In the genomic region with DNA sequence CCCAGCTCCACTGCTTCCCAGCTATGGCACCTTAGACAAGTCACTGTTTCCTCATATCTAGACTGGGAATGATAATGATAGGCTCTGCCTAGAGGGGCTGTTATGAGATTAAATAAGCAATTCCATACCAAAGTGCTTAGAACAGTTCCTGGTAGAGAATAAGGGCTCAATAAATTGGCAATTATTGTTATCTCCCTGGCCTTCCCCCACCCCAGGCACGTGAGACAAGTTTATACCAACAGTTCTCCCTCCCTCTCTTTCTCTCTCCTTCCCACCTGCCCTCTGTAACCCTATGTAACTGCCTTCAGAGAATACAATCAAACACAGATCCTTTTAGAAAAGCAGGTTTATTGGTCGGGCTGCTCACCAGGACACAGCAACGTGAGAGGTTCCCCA, we compare ENCODE assay signal across 10 cellular contexts. TPM values are rescaled to one million over a fixed set of nuclear protein-coding genes. Genes with fewer than 3 reads are reported as not detected.
A peak's percentile ranks its signal among the peaks of the same experiment; 100 is the strongest.
DNase-seq lines count a peak whose midpoint lies in the region; FAIRE-seq and TF ChIP-seq lines count a peak whose summit lies in the region.
"Had no signal": no experiment of that assay in that cellular context is flagged by ENCODE, and none has a peak within 500 bp of the region (broad histone marks: within the 10 kb centered on the region; RNA-seq: fewer than 3 reads in every experiment).

No MANE protein-coding gene starts in this region.

- H2BK12ac ChIP-seq in H1 (ENCODE audit: low read depth, low read length): no peak overlapping the region

- no peak for TF ChIP-seq CTCF in H1 (IDR thresholded peaks at IDR 0.05; ENCODE audit: control extremely low read depth in 1 of 3, insufficient read depth in 1 of 3, low read depth in 1 of 3, low read length in 3 of 3)

- H3K23me2 ChIP-seq in H1 (ENCODE audit: low read depth, low read length): no peaks in the 10 kb centered on the region

- intact Hi-C loops in posterior vena cava (cut with DNase I): loop anchor here in 1 of 2 donors (10.0 kb wide), 1 partner anchor 77 kb away; no protein-coding TSS in a partner anchor

- no peak for TF ChIP-seq RAD21 in H1 (IDR thresholded peaks at IDR 0.05 in 1 of 2, conservative IDR thresholded peaks at IDR 0.05 in 1 of 2; ENCODE audit: low read depth in 2 of 2, low read length in 2 of 2)

- H3K9me3 ChIP-seq in KOPT-K1 (ENCODE audit: insufficient read depth, low read length, poor library complexity, severe bottlenecking): no peaks in the 10 kb centered on the region
- H3K9me3 ChIP-seq in H1 (ENCODE audit: insufficient read depth in 2 of 2, low read depth in 1 of 2, low read length in 1 of 2): no peaks in the 10 kb centered on the region

- H3K27me3 ChIP-seq in H1 (replicated peaks in 1 of 4; ENCODE audit: control insufficient read depth in 3 of 4, extremely low read depth in 1 of 4, insufficient read depth in 3 of 4, low read length in 3 of 4): no peaks in the 10 kb centered on the region

- H4K91ac ChIP-seq in H1 (replicated peaks; ENCODE audit: insufficient read length, low read length): no peak overlapping the region

- peak overlapping the region in 1 of 4 experiments; percentile 0; a peak in 2 of 7 replicates for H3K9ac ChIP-seq in H1 (replicated peaks in 1 of 4; ENCODE audit: extremely low read depth in 1 of 4, low read depth in 3 of 4, low read length in 3 of 4)

- H2AFZ ChIP-seq in H1 (ENCODE audit: low read length): no peak overlapping the region

- H3K27ac ChIP-seq in KOPT-K1 (ENCODE audit: low read depth, low read length, poor library complexity, severe bottlenecking) (peak overlapping the region; percentile 75), H1 (ENCODE audit: low read depth, low read length) (no peak overlapping the region)

- H3K4me1 ChIP-seq in H1 (replicated peaks in 1 of 4; ENCODE audit: control insufficient read depth in 3 of 4, insufficient read depth in 4 of 4, low read length in 3 of 4): peaks cover 5 to 30% (median 18%) of the 10 kb centered on the region in 4 experiments

- POLR2A ChIA-PET in H1 (lab: Charles Lee; ENCODE audit: partially characterized antibody): interaction anchor here (0.9 to 2.5 kb wide), 6 partner anchors 13 to 89 kb away, joined by 3 to 12 read pairs (median 6); a partner anchor contains a TSS

- CTCF ChIA-PET in H1 (lab: Charles Lee; ENCODE audit: partially characterized antibody): interaction anchor here (1.1 to 23.6 kb wide), 16 partner anchors 7 to 179 kb away, joined by 3 to 542 read pairs (median 6); a partner anchor contains a TSS

- H3K56ac ChIP-seq in H1 (replicated peaks; ENCODE audit: insufficient read length, low read depth, low read length): no peak overlapping the region

- H3K79me2 ChIP-seq in H1 (ENCODE audit: control insufficient read depth in 1 of 2, insufficient read depth in 2 of 2, low read length in 2 of 2): no peaks in the 10 kb centered on the region

- peak overlapping the region; percentile 66; the same call in 1 of the 2 replicates for H3K18ac ChIP-seq in H1 (ENCODE audit: extremely low read depth, low read length)

- no peak overlapping the region for H2BK15ac ChIP-seq in H1 (ENCODE audit: low read length)

- H3K36me3 ChIP-seq in KOPT-K1 (ENCODE audit: insufficient read depth, low read length) (no peaks in the 10 kb centered on the region), H1 (ENCODE audit: control insufficient read depth in 2 of 4, insufficient read depth in 4 of 4, low read length in 3 of 4) (peaks cover 0 to 8% (median 4%) of the 10 kb centered on the region in 4 experiments; a peak in 3 of 8 replicates)

- no peak overlapping the region for H2AK5ac ChIP-seq in H1 (ENCODE audit: low read depth, low read length)

- no peak overlapping the region for H3K23ac ChIP-seq in H1 (ENCODE audit: insufficient read length)

- H2BK120ac ChIP-seq in H1 (replicated peaks; ENCODE audit: low read depth, low read length): no peak overlapping the region

- no peak overlapping the region for H3K14ac ChIP-seq in H1 (ENCODE audit: insufficient read length)

- H3K4me2 ChIP-seq in H1 (ENCODE audit: insufficient read depth in 1 of 2, low read depth in 2 of 2, low read length in 2 of 2): peak overlapping the region; percentile 26 to 43; a peak in 3 of 4 replicates

- no peak for TF ChIP-seq POLR2A in H1 (IDR thresholded peaks at IDR 0.05; ENCODE audit: control extremely low read depth in 1 of 2, low read depth in 2 of 2, low read length in 2 of 2)

- TF ChIP-seq EP300 in H1 (IDR thresholded peaks at IDR 0.05; ENCODE audit: borderline replicate concordance in 1 of 2, low read depth in 2 of 2, low read length in 2 of 2): no peak

- no peak for FAIRE-seq in H1 (lab: Jason Lieb, UNC)

- H3K79me1 ChIP-seq in H1 (ENCODE audit: low read depth, low read length): no peaks in the 10 kb centered on the region

- DNase-seq in ELR (ENCODE audit: low read depth): peak; percentile 62
- DNase-seq in H1 (ENCODE audit: low read depth in 1 of 2, low spot score in 2 of 2): no peak
- peak; percentile 36 for DNase-seq in posterior vena cava (ENCODE audit: low spot score)
- no peak for DNase-seq in activated effector memory CD4-positive, alpha-beta T cell treated with anti-CD3 and anti-CD28 coated beads, Interleukin-2, amount 50 U/mL, for 16 hours
- DNase-seq in NCI-H345 (lab: John Stamatoyannopoulos, UW): no peak
- no peak for DNase-seq in KG1 (lab: John Stamatoyannopoulos, UW)
- DNase-seq: CD8-positive, alpha-beta memory T cell; NCI-H2029; PC-3 had no signal

- H3K4me3 ChIP-seq in H1 (ENCODE audit: extremely low read depth in 1 of 4, insufficient read depth in 2 of 4, low read depth in 3 of 4, low read length in 4 of 4): peak overlapping the region in 1 of 4 experiments; percentile 25; a peak in 2 of 8 replicates

- WGBS in H1 (ENCODE audit: extremely low coverage in 1 of 2, insufficient coverage in 1 of 2, insufficient read length in 1 of 2, insufficient replicate concordance in 2 of 2, low coverage in 1 of 2, low lambda C conversion rate in 2 of 2, missing lambda C conversion rate in 1 of 2), 2 experiments: 24% methylated on average over 3 of the region's 3 CpGs; no CpG with 5 or more reads in 1 of the 2 experiments

- no peak overlapping the region for H2BK5ac ChIP-seq in H1 (ENCODE audit: low read depth, low read length)

- H2BK20ac ChIP-seq in H1 (ENCODE audit: low read length): no peak overlapping the region

- peaks cover 2 to 3% of the 10 kb centered on the region in 2 experiments for H4K20me1 ChIP-seq in H1 (replicated peaks in 1 of 2; ENCODE audit: control insufficient read depth in 1 of 2, insufficient read depth in 2 of 2, low read length in 2 of 2)

- H4K8ac ChIP-seq in H1 (ENCODE audit: extremely low read depth, insufficient read depth, low read length): no peak overlapping the region

- no peak overlapping the region for H3K4ac ChIP-seq in H1 (replicated peaks; ENCODE audit: insufficient read length, low read depth, low read length)

- H4K5ac ChIP-seq in H1 (ENCODE audit: insufficient read length, low read depth, low read length): no peak overlapping the region

TF ChIP-seq in H1, 55 proteins besides CTCF, POLR2A, EP300 and RAD21:
- TF ChIP-seq, protein P1, sequence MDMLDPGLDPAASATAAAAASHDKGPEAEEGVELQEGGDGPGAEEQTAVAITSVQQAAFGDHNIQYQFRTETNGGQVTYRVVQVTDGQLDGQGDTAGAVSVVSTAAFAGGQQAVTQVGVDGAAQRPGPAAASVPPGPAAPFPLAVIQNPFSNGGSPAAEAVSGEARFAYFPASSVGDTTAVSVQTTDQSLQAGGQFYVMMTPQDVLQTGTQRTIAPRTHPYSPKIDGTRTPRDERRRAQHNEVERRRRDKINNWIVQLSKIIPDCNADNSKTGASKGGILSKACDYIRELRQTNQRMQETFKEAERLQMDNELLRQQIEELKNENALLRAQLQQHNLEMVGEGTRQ (IDR thresholded peaks at IDR 0.05; ENCODE audit: low read length): no peak
- TF ChIP-seq JUN (IDR thresholded peaks at IDR 0.05; ENCODE audit: low read depth, low read length) (no peak), BACH1 (IDR thresholded peaks at IDR 0.05; ENCODE audit: low read length) (no peak), SP1 (IDR thresholded peaks at IDR 0.05; ENCODE audit: low read depth, low read length) (no peak), EZH2 (IDR thresholded peaks at IDR 0.05; ENCODE audit: low read depth, low read length, severe bottlenecking) (no peak), CTBP2 (IDR thresholded peaks at IDR 0.05; ENCODE audit: borderline replicate concordance, insufficient read depth, insufficient read length, low read length) (no peak)

RNA-seq across cellular contexts. Expression of a gene that starts 13.9 kb away (rescaled TPM):
- 94.1 and 94.3 TPM in 2 replicates for total RNA-seq in H1 (2021; fragmentation: NEBNext Ultra II Directional; extraction: Animal tissue kit (Norgen Biotek cat#: 25700))
- polyA plus RNA-seq in H1 (2011; rRNA removed): 38.4 and 41.2 TPM in 2 replicates
- 48.0 TPM for polyA plus RNA-seq in H1 (2011; cell fraction: cytosol; rRNA removed)
- polyA plus RNA-seq in H1 (2011; cell fraction: nucleus; rRNA removed): 73.3 TPM
- 62.3 to 80.8 TPM (median 72.6 TPM) in 4 replicates for polyA plus RNA-seq in H1 (2012, experiment 1 of 2)
- 32.2 TPM for polyA plus RNA-seq in H1 (2012, experiment 2 of 2)
- polyA plus RNA-seq in H1 (2013, experiment 1 of 2): 41.7 TPM
- 37.9 TPM for polyA plus RNA-seq in H1 (2013, experiment 2 of 2)
- polyA minus RNA-seq in H1 (2011; rRNA and poly(A)+ RNA removed): 86.0 and 92.4 TPM in 2 replicates
- polyA minus RNA-seq in H1 (2011; cell fraction: cytosol; rRNA and poly(A)+ RNA removed): 59.6 TPM
- 60.0 TPM for polyA minus RNA-seq in H1 (2011; cell fraction: nucleus; rRNA and poly(A)+ RNA removed)
- 100 to 1,000 TPM; 230 to 241 TPM for total RNA-seq in posterior vena cava
- total RNA-seq: PC-3 had no signal

RNA-seq across cellular contexts. Expression of a gene that starts 20.9 kb away (rescaled TPM):
- total RNA-seq in H1 (2021; fragmentation: NEBNext Ultra II Directional; extraction: Animal tissue kit (Norgen Biotek cat#: 25700)): 41.6 and 43.5 TPM in 2 replicates
- 16.2 and 22.6 TPM in 2 replicates for polyA plus RNA-seq in H1 (2011; rRNA removed)
- polyA plus RNA-seq in H1 (2011; cell fraction: cytosol; rRNA removed): 25.9 TPM
- 16.1 TPM for polyA plus RNA-seq in H1 (2011; cell fraction: nucleus; rRNA removed)
- polyA plus RNA-seq in H1 (2012, experiment 1 of 2): 28.3 to 38.2 TPM (median 33.3 TPM) in 4 replicates
- polyA plus RNA-seq in H1 (2012, experiment 2 of 2): 30.3 TPM
- polyA plus RNA-seq in H1 (2013, experiment 1 of 2): 17.7 TPM
- polyA plus RNA-seq in H1 (2013, experiment 2 of 2): 18.4 TPM
- polyA minus RNA-seq in H1 (2011; rRNA and poly(A)+ RNA removed): 8.8 and 10.6 TPM in 2 replicates
- polyA minus RNA-seq in H1 (2011; cell fraction: cytosol; rRNA and poly(A)+ RNA removed): 22.9 TPM
- polyA minus RNA-seq in H1 (2011; cell fraction: nucleus; rRNA and poly(A)+ RNA removed): 6.8 TPM
- 100 to 1,000 TPM; 733 to 737 TPM for total RNA-seq in posterior vena cava
- total RNA-seq: PC-3 had no signal
- polyA plus RNA-seq: CD8-positive, alpha-beta memory T cell had no signal

RNA-seq across cellular contexts. Expression of a gene that starts 56.6 kb away (rescaled TPM):
- 55.3 and 57.3 TPM in 2 replicates for total RNA-seq in H1 (2021; fragmentation: NEBNext Ultra II Directional; extraction: Animal tissue kit (Norgen Biotek cat#: 25700))
- 63.4 and 77.4 TPM in 2 replicates for polyA plus RNA-seq in H1 (2011; rRNA removed)
- polyA plus RNA-seq in H1 (2011; cell fraction: cytosol; rRNA removed): 46.8 TPM
- polyA plus RNA-seq in H1 (2011; cell fraction: nucleus; rRNA removed): 157 TPM
- 38.3 to 56.3 TPM (median 50.1 TPM) in 4 replicates for polyA plus RNA-seq in H1 (2012, experiment 1 of 2)
- 35.9 TPM for polyA plus RNA-seq in H1 (2012, experiment 2 of 2)
- polyA plus RNA-seq in H1 (2013, experiment 1 of 2): 56.4 TPM
- 50.9 TPM for polyA plus RNA-seq in H1 (2013, experiment 2 of 2)
- 135 and 172 TPM in 2 replicates for polyA minus RNA-seq in H1 (2011; rRNA and poly(A)+ RNA removed)
- polyA minus RNA-seq in H1 (2011; cell fraction: cytosol; rRNA and poly(A)+ RNA removed): 33.5 TPM
- 90.2 TPM for polyA minus RNA-seq in H1 (2011; cell fraction: nucleus; rRNA and poly(A)+ RNA removed)
- 10 to 100 TPM; 69.6 to 70.1 TPM for total RNA-seq in posterior vena cava

Comparison
In these comparisons a context has a peak if more than half of its experiments do, and no peak if none do; other contexts are left out.
1. DNase-seq: peak in ELR (single experiment) and posterior vena cava (single experiment); none in H1 (0 of 2), activated effector memory CD4-positive, alpha-beta T cell treated with anti-CD3 and anti-CD28 coated beads, Interleukin-2, amount 50 U/mL, for 16 hours (single experiment), NCI-H345 (single experiment) and KG1 (single experiment).
2. RNA of a gene that starts 20.9 kb away (total RNA-seq): 733 to 737 TPM in posterior vena cava; 41.6 to 43.5 TPM in H1; every median in the first group is over 10 times any median in the second.